8 cellular contexts compared by ENCODE assay signal in the genomic region with DNA sequence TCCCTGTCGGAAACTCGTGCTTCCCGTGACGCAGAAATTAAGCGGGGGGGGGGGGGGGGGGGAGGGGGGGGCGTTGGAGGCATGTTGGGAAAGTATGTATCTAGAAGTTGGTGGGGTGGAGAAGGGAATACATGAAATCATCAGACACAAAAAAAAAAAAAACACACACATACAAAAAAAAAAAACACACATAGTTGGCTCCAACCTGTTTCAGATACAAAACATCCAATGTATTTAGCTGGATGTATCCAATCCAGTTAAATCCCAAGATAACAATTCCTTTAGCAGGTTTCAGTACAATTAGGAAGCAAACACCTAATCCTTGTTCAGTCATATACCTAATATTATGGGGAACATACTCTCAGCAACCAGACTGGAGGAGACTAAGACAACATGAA. TPM values are rescaled to one million over a fixed set of nuclear protein-coding genes. Genes with fewer than 3 reads are reported as not detected.
DNase-seq lines count a peak whose midpoint lies in the region; ATAC-seq and TF ChIP-seq lines count a peak whose summit lies in the region.

No MANE protein-coding gene starts in this region.

- H3K36me3 ChIP-seq in right atrium auricular region (no peaks in the 10 kb centered on the region), mammary epithelial cell (ENCODE audit: insufficient read depth, low read length) (no peaks in the 10 kb centered on the region), mesodermal cell (ENCODE audit: control insufficient read depth, insufficient read depth, low read length) (no peaks in the 10 kb centered on the region), vagina (no peaks in the 10 kb centered on the region)

- no peak for TF ChIP-seq POLR2A in vagina (IDR thresholded peaks at IDR 0.05)

- peaks cover 76% of the 10 kb centered on the region for H3K79me2 ChIP-seq in mammary epithelial cell (ENCODE audit: insufficient read depth, low read length)

- ATAC-seq in left cardiac atrium = no peak
- ATAC-seq in HG02870 (IDR thresholded peaks at IDR 0.05; ENCODE audit: unreplicated experiment) = no peak

- no TSS peak for BruUV-seq in mammary epithelial cell (replicated peaks; lab: Mats Ljungman, UMichigan)

- peak overlapping the region; percentile 83 to 91 for H3K27ac ChIP-seq in right atrium auricular region
- peak overlapping the region; percentile 89 for H3K27ac ChIP-seq in mammary epithelial cell (ENCODE audit: insufficient read depth, low read depth, low read length)
- peak overlapping the region; percentile 98 for H3K27ac ChIP-seq in mesodermal cell (ENCODE audit: low read depth, low read length, severe bottlenecking)
- peak overlapping the region; percentile 94 for H3K27ac ChIP-seq in vagina

- H3K4me1 ChIP-seq in right atrium auricular region (peaks cover 0 to 29% of the 10 kb centered on the region in 2 donors), mammary epithelial cell (ENCODE audit: insufficient read depth, low read length) (peaks cover 27% of the 10 kb centered on the region), mesodermal cell (ENCODE audit: control insufficient read depth, insufficient read depth, low read length, poor library complexity, severe bottlenecking) (peaks cover 24% of the 10 kb centered on the region), vagina (peaks cover 35% of the 10 kb centered on the region)

- peak overlapping the region; percentile 66 for H3K4me2 ChIP-seq in mammary epithelial cell (ENCODE audit: insufficient read depth, low read depth, low read length)

- intact Hi-C loops in left cardiac atrium (cut with DNase I) = no loop called here
- intact Hi-C loops in mammary epithelial cell (cut with micrococcal nuclease) = loop anchor here (2.0 kb wide), 1 partner anchor 90 kb away; the partner anchor contains the start of gene DHRS13
- intact Hi-C loops in vagina (cut with DNase I) = no loop called here

- TF ChIP-seq CTCF in right atrium auricular region (IDR thresholded peaks at IDR 0.05) (no peak), mammary epithelial cell (conservative IDR thresholded peaks at IDR 0.05 in 1 of 2, IDR thresholded peaks at IDR 0.05 in 1 of 2; ENCODE audit: extremely low read depth in 1 of 2, insufficient read depth in 1 of 2, low read depth in 1 of 2, low read length in 2 of 2) (no peak), vagina (IDR thresholded peaks at IDR 0.05) (no peak)

- H4K20me1 ChIP-seq in mammary epithelial cell (ENCODE audit: insufficient read depth, low read length) = no peaks in the 10 kb centered on the region

- in situ Hi-C loops in mammary epithelial cell (cut with MboI; ENCODE audit: low sequenced_read_pairs in 2 of 2) = no loop called here

- WGBS in mammary epithelial cell (ENCODE audit: low coverage, missing lambda C conversion rate) = 0% methylated on average over 1 of the region's 6 CpGs
- no CpG with 5 or more reads among the region's 6 CpGs for WGBS in mesodermal cell (ENCODE audit: insufficient coverage in 2 of 2), 2 experiments

- H3K9ac ChIP-seq in mammary epithelial cell (ENCODE audit: insufficient read depth, low read length) = peak overlapping the region; percentile 78

- H2AFZ ChIP-seq in mammary epithelial cell (ENCODE audit: low read depth, low read length) = peak overlapping the region; percentile 83

- dilution Hi-C loops in mammary epithelial cell (cut with HindIII; ENCODE audit: low sequenced_read_pairs) = no loop called here

- H3K27me3 ChIP-seq in right atrium auricular region (no peaks in the 10 kb centered on the region), mammary epithelial cell (ENCODE audit: insufficient read depth, low read length) (no peaks in the 10 kb centered on the region), vagina (no peaks in the 10 kb centered on the region)

- H3K9me3 ChIP-seq in right atrium auricular region (no peaks in the 10 kb centered on the region), mammary epithelial cell (replicated peaks; ENCODE audit: insufficient read depth, low read length) (no peaks in the 10 kb centered on the region), mesodermal cell (ENCODE audit: control insufficient read depth, low read length) (no peaks in the 10 kb centered on the region), vagina (no peaks in the 10 kb centered on the region)

- H3K4me3 ChIP-seq in right atrium auricular region (peak overlapping the region; percentile 78 to 92), mammary epithelial cell (replicated peaks in 1 of 3; ENCODE audit: insufficient read depth in 1 of 3, low read depth in 2 of 3, low read length in 3 of 3) (peak overlapping the region; percentile 60 to 97 (median 97)), mesodermal cell (ENCODE audit: extremely low read depth, insufficient read depth, low read length, poor library complexity, severe bottlenecking) (peak overlapping the region; percentile 74), vagina (peak overlapping the region; percentile 89 to 96)

- DNase-seq in right atrium auricular region (ENCODE audit: low spot score) = no peak
- no peak for DNase-seq in left cardiac atrium
- no peak for DNase-seq in mammary epithelial cell
- DNase-seq in vagina (ENCODE audit: extremely low spot score in 2 of 2) = no peak
- no peak for DNase-seq in AG08396 (ENCODE audit: low spot score)
- DNase-seq in activated CD8-positive, alpha-beta memory T cell treated with anti-CD3 and anti-CD28 coated beads, Interleukin-2, amount 50 U/mL, for 48 hours = no peak

- CTCF ChIA-PET in mammary epithelial cell (lab: Charles Lee; ENCODE audit: low non-redundant PET) = no interaction called here

RNA-seq across cellular contexts. Expression of gene FAM222B, which starts 29.6 kb away (rescaled TPM):
- total RNA-seq in right atrium auricular region = 10 to 100 TPM; 26.5 to 30.0 TPM
- 10 to 100 TPM; 15.7 to 18.8 TPM for total RNA-seq in left cardiac atrium
- total RNA-seq in mammary epithelial cell = 10 to 100 TPM; 11.0 to 28.9 TPM
- polyA plus RNA-seq in mammary epithelial cell = 25.3 TPM
- 24.8 TPM for polyA minus RNA-seq in mammary epithelial cell
- polyA plus RNA-seq in mesodermal cell (2013, experiment 1 of 2) = 34.6 TPM
- polyA plus RNA-seq in mesodermal cell (2013, experiment 2 of 2) = 28.1 TPM
- 14.2 TPM for total RNA-seq in vagina

RNA-seq across cellular contexts. Expression of gene ERAL1, which starts 41.8 kb away (rescaled TPM):
- total RNA-seq in right atrium auricular region = 10 to 100 TPM; 32.0 to 51.4 TPM
- 10 to 100 TPM; 29.0 to 30.2 TPM for total RNA-seq in left cardiac atrium
- total RNA-seq in mammary epithelial cell = 10 to 100 TPM; 48.4 to 53.2 TPM
- polyA plus RNA-seq in mammary epithelial cell = 68.5 TPM
- polyA minus RNA-seq in mammary epithelial cell = 83.1 TPM
- polyA plus RNA-seq in mesodermal cell (2013, experiment 1 of 2) = 57.4 TPM
- polyA plus RNA-seq in mesodermal cell (2013, experiment 2 of 2) = 49.7 TPM
- total RNA-seq in vagina = 44.9 TPM
